In the genomic region with DNA sequence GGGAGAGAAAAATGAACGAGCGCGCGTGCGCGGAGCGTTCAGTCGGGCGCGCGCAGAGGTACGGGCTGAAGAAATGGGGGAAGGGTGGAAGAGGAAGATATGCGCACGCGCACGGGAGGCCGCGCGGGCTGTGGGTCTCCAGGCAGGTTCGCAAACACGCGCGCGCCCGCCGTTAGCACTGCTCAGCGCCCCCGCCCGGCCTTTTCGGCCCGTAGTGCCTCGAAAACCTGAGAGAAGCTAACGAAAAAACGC, we compare ENCODE assay signal across 1 cellular context.
TF ChIP-seq lines count a peak whose summit lies in the region.

No MANE protein-coding gene starts in this region.

TF ChIP-seq in HepG2, 621 proteins besides CTCF, POLR2A, EP300 and RAD21 (continued from another document and continues in another):
- TF ChIP-seq, protein P1, sequence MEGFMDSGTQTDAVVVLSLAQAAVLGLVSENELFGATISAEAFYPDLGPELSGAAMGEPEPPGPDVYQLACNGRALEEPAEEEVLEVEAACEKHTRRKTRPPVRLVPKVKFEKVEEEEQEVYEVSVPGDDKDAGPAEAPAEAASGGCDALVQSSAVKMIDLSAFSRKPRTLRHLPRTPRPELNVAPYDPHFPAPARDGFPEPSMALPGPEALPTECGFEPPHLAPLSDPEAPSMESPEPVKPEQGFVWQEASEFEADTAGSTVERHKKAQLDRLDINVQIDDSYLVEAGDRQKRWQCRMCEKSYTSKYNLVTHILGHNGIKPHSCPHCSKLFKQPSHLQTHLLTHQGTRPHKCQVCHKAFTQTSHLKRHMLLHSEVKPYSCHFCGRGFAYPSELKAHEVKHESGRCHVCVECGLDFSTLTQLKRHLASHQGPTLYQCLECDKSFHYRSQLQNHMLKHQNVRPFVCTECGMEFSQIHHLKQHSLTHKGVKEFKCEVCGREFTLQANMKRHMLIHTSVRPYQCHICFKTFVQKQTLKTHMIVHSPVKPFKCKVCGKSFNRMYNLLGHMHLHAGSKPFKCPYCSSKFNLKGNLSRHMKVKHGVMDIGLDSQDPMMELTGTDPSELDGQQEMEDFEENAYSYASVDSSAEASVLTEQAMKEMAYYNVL (CRISPR knock-in tag; IDR thresholded peaks at IDR 0.05; ENCODE audit: borderline replicate concordance) = 0 out of 2 replicates have a peak, but pooled peaks have one; percentile 28
- TF ChIP-seq ZNF891 (CRISPR knock-in tag; IDR thresholded peaks at IDR 0.05) (0 out of 2 replicates have a peak, but pooled peaks have one; percentile 12), RBFOX2 (IDR thresholded peaks at IDR 0.05; ENCODE audit: low read depth, low read length) (peak; percentile 98), TBX3 (IDR thresholded peaks at IDR 0.05; ENCODE audit: borderline replicate concordance) (peak; percentile 7; the same call in 1 of the 2 replicates), HNF4G (IDR thresholded peaks at IDR 0.05; ENCODE audit: borderline replicate concordance, low read depth, low read length) (no peak), HNF4G (CRISPR knock-in tag; IDR thresholded peaks at IDR 0.05; ENCODE audit: borderline replicate concordance, low read depth) (peak; percentile 47; the same call in 1 of the 2 replicates), RFXAP (CRISPR knock-in tag; IDR thresholded peaks at IDR 0.05; ENCODE audit: borderline replicate concordance) (peak; percentile 52; the same call in 1 of the 2 replicates), TCF7L2 (IDR thresholded peaks at IDR 0.05; ENCODE audit: low read depth, low read length) (no peak), NR2F2 (IDR thresholded peaks at IDR 0.05; ENCODE audit: borderline replicate concordance, low read depth) (0 out of 2 replicates have a peak, but pooled peaks have one; percentile 4), ZNF780A (CRISPR knock-in tag; IDR thresholded peaks at IDR 0.05) (no peak), ISL2 (CRISPR knock-in tag; IDR thresholded peaks at IDR 0.05) (no peak), ZNF737 (CRISPR knock-in tag; IDR thresholded peaks at IDR 0.05; ENCODE audit: borderline replicate concordance) (no peak), AGO2 (optimal IDR thresholded peaks at IDR 0.05; ENCODE audit: low read depth, low read length) (peak; percentile 95), SMAD1 (CRISPR knock-in tag; IDR thresholded peaks at IDR 0.05; ENCODE audit: borderline replicate concordance, low read depth) (no peak; the same call in 1 of the 2 replicates), ZNF781 (CRISPR knock-in tag; IDR thresholded peaks at IDR 0.05; ENCODE audit: borderline replicate concordance, not compliant biosample characterization) (no peak), ZSCAN21 (CRISPR knock-in tag; IDR thresholded peaks at IDR 0.05; ENCODE audit: borderline replicate concordance) (peak; percentile 6; the same call in 1 of the 2 replicates), TMF1 (CRISPR knock-in tag; IDR thresholded peaks at IDR 0.05; ENCODE audit: low read depth) (no peak), SMC3 (IDR thresholded peaks at IDR 0.05; ENCODE audit: low read length) (no peak), NFYC (CRISPR knock-in tag; IDR thresholded peaks at IDR 0.05) (no peak), ZNF431 (CRISPR knock-in tag; IDR thresholded peaks at IDR 0.05; ENCODE audit: borderline replicate concordance, low read depth) (peak; percentile 67; the same call in 1 of the 2 replicates), TAF15 (IDR thresholded peaks at IDR 0.05; ENCODE audit: low read depth, low read length, poor library complexity, severe bottlenecking) (peak; percentile 20), ZNF383 (CRISPR knock-in tag; IDR thresholded peaks at IDR 0.05; ENCODE audit: borderline replicate concordance) (no peak), SAFB2 (CRISPR knock-in tag; IDR thresholded peaks at IDR 0.05; ENCODE audit: borderline replicate concordance, low read depth) (no peak)
- TF ChIP-seq, protein P2, sequence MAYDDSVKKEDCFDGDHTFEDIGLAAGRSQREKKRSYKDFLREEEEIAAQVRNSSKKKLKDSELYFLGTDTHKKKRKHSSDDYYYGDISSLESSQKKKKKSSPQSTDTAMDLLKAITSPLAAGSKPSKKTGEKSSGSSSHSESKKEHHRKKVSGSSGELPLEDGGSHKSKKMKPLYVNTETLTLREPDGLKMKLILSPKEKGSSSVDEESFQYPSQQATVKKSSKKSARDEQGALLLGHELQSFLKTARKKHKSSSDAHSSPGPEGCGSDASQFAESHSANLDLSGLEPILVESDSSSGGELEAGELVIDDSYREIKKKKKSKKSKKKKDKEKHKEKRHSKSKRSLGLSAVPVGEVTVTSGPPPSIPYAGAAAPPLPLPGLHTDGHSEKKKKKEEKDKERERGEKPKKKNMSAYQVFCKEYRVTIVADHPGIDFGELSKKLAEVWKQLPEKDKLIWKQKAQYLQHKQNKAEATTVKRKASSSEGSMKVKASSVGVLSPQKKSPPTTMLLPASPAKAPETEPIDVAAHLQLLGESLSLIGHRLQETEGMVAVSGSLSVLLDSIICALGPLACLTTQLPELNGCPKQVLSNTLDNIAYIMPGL (CRISPR knock-in tag; IDR thresholded peaks at IDR 0.05; ENCODE audit: borderline replicate concordance in 1 of 2, low read depth in 1 of 2) = no peak
- TF ChIP-seq, protein P3, sequence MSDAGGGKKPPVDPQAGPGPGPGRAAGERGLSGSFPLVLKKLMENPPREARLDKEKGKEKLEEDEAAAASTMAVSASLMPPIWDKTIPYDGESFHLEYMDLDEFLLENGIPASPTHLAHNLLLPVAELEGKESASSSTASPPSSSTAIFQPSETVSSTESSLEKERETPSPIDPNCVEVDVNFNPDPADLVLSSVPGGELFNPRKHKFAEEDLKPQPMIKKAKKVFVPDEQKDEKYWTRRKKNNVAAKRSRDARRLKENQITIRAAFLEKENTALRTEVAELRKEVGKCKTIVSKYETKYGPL (CRISPR knock-in tag; IDR thresholded peaks at IDR 0.05) = 0 out of 2 replicates have a peak, but pooled peaks have one; percentile 42
- TF ChIP-seq, protein P4, sequence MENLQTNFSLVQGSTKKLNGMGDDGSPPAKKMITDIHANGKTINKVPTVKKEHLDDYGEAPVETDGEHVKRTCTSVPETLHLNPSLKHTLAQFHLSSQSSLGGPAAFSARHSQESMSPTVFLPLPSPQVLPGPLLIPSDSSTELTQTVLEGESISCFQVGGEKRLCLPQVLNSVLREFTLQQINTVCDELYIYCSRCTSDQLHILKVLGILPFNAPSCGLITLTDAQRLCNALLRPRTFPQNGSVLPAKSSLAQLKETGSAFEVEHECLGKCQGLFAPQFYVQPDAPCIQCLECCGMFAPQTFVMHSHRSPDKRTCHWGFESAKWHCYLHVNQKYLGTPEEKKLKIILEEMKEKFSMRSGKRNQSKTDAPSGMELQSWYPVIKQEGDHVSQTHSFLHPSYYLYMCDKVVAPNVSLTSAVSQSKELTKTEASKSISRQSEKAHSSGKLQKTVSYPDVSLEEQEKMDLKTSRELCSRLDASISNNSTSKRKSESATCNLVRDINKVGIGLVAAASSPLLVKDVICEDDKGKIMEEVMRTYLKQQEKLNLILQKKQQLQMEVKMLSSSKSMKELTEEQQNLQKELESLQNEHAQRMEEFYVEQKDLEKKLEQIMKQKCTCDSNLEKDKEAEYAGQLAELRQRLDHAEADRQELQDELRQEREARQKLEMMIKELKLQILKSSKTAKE (CRISPR knock-in tag; IDR thresholded peaks at IDR 0.05; ENCODE audit: borderline replicate concordance) = no peak
- TF ChIP-seq, protein P5, sequence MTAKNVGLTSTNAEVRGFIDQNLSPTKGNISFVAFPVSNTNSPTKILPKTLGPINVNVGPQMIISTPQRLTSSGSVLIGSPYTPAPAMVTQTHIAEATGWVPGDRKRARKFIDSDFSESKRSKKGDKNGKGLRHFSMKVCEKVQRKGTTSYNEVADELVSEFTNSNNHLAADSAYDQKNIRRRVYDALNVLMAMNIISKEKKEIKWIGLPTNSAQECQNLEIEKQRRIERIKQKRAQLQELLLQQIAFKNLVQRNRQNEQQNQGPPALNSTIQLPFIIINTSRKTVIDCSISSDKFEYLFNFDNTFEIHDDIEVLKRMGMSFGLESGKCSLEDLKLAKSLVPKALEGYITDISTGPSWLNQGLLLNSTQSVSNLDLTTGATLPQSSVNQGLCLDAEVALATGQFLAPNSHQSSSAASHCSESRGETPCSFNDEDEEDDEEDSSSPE (CRISPR knock-in tag; IDR thresholded peaks at IDR 0.05) = 0 out of 2 replicates have a peak, but pooled peaks have one; percentile 61
- TF ChIP-seq, protein P6, sequence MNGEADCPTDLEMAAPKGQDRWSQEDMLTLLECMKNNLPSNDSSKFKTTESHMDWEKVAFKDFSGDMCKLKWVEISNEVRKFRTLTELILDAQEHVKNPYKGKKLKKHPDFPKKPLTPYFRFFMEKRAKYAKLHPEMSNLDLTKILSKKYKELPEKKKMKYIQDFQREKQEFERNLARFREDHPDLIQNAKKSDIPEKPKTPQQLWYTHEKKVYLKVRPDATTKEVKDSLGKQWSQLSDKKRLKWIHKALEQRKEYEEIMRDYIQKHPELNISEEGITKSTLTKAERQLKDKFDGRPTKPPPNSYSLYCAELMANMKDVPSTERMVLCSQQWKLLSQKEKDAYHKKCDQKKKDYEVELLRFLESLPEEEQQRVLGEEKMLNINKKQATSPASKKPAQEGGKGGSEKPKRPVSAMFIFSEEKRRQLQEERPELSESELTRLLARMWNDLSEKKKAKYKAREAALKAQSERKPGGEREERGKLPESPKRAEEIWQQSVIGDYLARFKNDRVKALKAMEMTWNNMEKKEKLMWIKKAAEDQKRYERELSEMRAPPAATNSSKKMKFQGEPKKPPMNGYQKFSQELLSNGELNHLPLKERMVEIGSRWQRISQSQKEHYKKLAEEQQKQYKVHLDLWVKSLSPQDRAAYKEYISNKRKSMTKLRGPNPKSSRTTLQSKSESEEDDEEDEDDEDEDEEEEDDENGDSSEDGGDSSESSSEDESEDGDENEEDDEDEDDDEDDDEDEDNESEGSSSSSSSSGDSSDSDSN (CRISPR knock-in tag; IDR thresholded peaks at IDR 0.05) = peak; percentile 24; the same call in 1 of the 2 replicates
- TF ChIP-seq, protein P7, sequence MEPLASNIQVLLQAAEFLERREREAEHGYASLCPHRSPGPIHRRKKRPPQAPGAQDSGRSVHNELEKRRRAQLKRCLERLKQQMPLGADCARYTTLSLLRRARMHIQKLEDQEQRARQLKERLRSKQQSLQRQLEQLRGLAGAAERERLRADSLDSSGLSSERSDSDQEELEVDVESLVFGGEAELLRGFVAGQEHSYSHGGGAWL (CRISPR knock-in tag; IDR thresholded peaks at IDR 0.05) = no peak
- TF ChIP-seq, protein P8, sequence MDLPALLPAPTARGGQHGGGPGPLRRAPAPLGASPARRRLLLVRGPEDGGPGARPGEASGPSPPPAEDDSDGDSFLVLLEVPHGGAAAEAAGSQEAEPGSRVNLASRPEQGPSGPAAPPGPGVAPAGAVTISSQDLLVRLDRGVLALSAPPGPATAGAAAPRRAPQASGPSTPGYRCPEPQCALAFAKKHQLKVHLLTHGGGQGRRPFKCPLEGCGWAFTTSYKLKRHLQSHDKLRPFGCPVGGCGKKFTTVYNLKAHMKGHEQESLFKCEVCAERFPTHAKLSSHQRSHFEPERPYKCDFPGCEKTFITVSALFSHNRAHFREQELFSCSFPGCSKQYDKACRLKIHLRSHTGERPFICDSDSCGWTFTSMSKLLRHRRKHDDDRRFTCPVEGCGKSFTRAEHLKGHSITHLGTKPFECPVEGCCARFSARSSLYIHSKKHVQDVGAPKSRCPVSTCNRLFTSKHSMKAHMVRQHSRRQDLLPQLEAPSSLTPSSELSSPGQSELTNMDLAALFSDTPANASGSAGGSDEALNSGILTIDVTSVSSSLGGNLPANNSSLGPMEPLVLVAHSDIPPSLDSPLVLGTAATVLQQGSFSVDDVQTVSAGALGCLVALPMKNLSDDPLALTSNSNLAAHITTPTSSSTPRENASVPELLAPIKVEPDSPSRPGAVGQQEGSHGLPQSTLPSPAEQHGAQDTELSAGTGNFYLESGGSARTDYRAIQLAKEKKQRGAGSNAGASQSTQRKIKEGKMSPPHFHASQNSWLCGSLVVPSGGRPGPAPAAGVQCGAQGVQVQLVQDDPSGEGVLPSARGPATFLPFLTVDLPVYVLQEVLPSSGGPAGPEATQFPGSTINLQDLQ (CRISPR knock-in tag; IDR thresholded peaks at IDR 0.05) = peak; percentile 82; the same call in 1 of the 2 replicates
- TF ChIP-seq, protein P9, sequence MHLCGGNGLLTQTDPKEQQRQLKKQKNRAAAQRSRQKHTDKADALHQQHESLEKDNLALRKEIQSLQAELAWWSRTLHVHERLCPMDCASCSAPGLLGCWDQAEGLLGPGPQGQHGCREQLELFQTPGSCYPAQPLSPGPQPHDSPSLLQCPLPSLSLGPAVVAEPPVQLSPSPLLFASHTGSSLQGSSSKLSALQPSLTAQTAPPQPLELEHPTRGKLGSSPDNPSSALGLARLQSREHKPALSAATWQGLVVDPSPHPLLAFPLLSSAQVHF (CRISPR knock-in tag; IDR thresholded peaks at IDR 0.05) = 0 out of 2 replicates have a peak, but pooled peaks have one; percentile 12
- TF ChIP-seq, protein P10, sequence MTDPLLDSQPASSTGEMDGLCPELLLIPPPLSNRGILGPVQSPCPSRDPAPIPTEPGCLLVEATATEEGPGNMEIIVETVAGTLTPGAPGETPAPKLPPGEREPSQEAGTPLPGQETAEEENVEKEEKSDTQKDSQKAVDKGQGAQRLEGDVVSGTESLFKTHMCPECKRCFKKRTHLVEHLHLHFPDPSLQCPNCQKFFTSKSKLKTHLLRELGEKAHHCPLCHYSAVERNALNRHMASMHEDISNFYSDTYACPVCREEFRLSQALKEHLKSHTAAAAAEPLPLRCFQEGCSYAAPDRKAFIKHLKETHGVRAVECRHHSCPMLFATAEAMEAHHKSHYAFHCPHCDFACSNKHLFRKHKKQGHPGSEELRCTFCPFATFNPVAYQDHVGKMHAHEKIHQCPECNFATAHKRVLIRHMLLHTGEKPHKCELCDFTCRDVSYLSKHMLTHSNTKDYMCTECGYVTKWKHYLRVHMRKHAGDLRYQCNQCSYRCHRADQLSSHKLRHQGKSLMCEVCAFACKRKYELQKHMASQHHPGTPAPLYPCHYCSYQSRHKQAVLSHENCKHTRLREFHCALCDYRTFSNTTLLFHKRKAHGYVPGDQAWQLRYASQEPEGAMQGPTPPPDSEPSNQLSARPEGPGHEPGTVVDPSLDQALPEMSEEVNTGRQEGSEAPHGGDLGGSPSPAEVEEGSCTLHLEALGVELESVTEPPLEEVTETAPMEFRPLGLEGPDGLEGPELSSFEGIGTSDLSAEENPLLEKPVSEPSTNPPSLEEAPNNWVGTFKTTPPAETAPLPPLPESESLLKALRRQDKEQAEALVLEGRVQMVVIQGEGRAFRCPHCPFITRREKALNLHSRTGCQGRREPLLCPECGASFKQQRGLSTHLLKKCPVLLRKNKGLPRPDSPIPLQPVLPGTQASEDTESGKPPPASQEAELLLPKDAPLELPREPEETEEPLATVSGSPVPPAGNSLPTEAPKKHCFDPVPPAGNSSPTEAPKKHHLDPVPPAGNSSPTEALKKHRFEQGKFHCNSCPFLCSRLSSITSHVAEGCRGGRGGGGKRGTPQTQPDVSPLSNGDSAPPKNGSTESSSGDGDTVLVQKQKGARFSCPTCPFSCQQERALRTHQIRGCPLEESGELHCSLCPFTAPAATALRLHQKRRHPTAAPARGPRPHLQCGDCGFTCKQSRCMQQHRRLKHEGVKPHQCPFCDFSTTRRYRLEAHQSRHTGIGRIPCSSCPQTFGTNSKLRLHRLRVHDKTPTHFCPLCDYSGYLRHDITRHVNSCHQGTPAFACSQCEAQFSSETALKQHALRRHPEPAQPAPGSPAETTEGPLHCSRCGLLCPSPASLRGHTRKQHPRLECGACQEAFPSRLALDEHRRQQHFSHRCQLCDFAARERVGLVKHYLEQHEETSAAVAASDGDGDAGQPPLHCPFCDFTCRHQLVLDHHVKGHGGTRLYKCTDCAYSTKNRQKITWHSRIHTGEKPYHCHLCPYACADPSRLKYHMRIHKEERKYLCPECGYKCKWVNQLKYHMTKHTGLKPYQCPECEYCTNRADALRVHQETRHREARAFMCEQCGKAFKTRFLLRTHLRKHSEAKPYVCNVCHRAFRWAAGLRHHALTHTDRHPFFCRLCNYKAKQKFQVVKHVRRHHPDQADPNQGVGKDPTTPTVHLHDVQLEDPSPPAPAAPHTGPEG (CRISPR knock-in tag; IDR thresholded peaks at IDR 0.05) = 0 out of 2 replicates have a peak, but pooled peaks have one; percentile 13
